In the genomic region with DNA sequence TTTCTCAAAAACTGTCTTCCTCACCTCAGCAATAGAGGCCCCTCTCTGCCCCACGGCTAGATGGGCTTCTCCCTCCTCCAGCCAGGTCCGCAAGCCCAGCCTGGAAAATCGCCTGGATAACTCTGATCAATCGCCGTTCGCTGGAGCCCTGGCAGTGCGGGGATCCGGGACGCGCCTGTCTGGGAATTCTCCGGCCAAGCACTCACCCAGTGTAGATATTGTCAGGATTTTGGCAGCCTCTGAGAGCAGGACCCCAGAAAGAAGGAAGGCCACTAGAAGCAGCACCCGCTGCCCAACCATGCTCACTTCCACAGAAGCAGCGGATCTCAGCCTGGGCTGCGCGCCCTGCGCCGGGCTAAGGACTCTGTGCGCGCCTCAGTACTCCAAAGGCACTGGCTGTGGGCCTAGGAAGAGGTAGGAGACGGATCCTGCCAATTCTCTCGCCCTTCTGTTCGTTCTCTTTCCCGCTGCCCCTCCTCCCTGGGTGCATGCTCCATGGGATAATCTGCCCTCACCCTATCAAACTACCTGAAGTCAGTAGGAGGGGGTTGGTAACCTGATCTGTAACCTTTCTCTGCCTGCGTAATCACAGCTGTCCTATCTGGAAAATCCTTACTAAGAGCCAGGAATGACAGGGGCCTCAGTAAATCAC, we compare ENCODE assay signal across 16 cellular contexts. TPM values are rescaled to one million over a fixed set of nuclear protein-coding genes. Genes with fewer than 3 reads are reported as not detected.
DNase-seq lines count a peak whose midpoint lies in the region; ATAC-seq and TF ChIP-seq lines count a peak whose summit lies in the region.
"Had no signal": no experiment of that assay in that cellular context is flagged by ENCODE, and none has a peak within 500 bp of the region (broad histone marks: within the 10 kb centered on the region; RNA-seq: fewer than 3 reads in every experiment).

Gene UGT3A1, minus strand, starts transcription at position 450 of the 652 bp plus-strand sequence. Its CDS starts 150 bp downstream, at position 300.

- H3K36me3 ChIP-seq in neuronal stem cell (replicated peaks in 1 of 2; ENCODE audit: control insufficient read depth in 2 of 2, insufficient read depth in 2 of 2, low read length in 2 of 2) = no peaks in the 10 kb centered on the region
- H3K36me3 ChIP-seq: colonic mucosa, spleen, thoracic aorta had no signal

- no peak within 1 kb of the TSS for H3K4ac ChIP-seq in neuronal stem cell (ENCODE audit: low read length)

- H3K27me3 Mint-ChIP-seq in activated T-cell treated with anti-CD3 and anti-CD28 coated beads, Interleukin-2, amount 50 U/mL, for 4 hours (ENCODE audit: low read depth) = peaks cover 14% of the 10 kb centered on the region

- H3K4me3 ChIP-seq in neuronal stem cell (ENCODE audit: low read length in 2 of 2) = peak within 1 kb of the TSS in 1 of 2 donors; percentile 75
- H3K4me3 ChIP-seq: colonic mucosa, SK-N-MC, spleen, thoracic aorta had no signal

- H3K4me1 ChIP-seq in foreskin keratinocyte = no peaks in the 10 kb centered on the region
- H3K4me1 ChIP-seq in neuronal stem cell (ENCODE audit: control insufficient read depth in 2 of 2, insufficient read depth in 1 of 2, low read depth in 1 of 2, low read length in 2 of 2) = peaks cover 0 to 9% of the 10 kb centered on the region in 2 donors
- H3K4me1 ChIP-seq: colonic mucosa, spleen had no signal

- no peak within 1 kb of the TSS for H2BK12ac ChIP-seq in neuronal stem cell (ENCODE audit: low read length)

- H3K9ac ChIP-seq in neuronal stem cell (ENCODE audit: low read depth, low read length, poor library complexity) = no peak within 1 kb of the TSS

- H4K8ac ChIP-seq in neuronal stem cell (ENCODE audit: low read depth, low read length) = peak within 1 kb of the TSS; percentile 0

- H3K4me2 ChIP-seq in neuronal stem cell (ENCODE audit: insufficient read depth, low read length, poor library complexity, severe bottlenecking) = peak within 1 kb of the TSS; percentile 59

- WGBS in neuronal stem cell (ENCODE audit: extremely low coverage in 2 of 2, insufficient read length in 2 of 2, insufficient replicate concordance in 1 of 2), 2 donors = no CpG with 5 or more reads among the region's 24 CpGs

- H3K9me3 ChIP-seq in neuronal stem cell (replicated peaks in 1 of 2; ENCODE audit: control insufficient read depth in 2 of 2, insufficient read depth in 1 of 2, low read depth in 1 of 2, low read length in 2 of 2) = no peaks in the 10 kb centered on the region
- H3K9me3 ChIP-seq: colonic mucosa, spleen, thoracic aorta had no signal

- H3K27me3 ChIP-seq in foreskin keratinocyte (peaks cover 20% of the 10 kb centered on the region), neuronal stem cell (ENCODE audit: control insufficient read depth in 3 of 3, insufficient read depth in 3 of 3, low read depth in 1 of 3, low read length in 3 of 3) (peaks cover 0 to 32% (median 0%) of the 10 kb centered on the region in 3 experiments)
- H3K27me3 ChIP-seq: colonic mucosa had no signal

- no peaks in the 10 kb centered on the region for H3K4me1 Mint-ChIP-seq in activated T-cell treated with anti-CD3 and anti-CD28 coated beads, Interleukin-2, amount 50 U/mL, for 4 hours (ENCODE audit: low read depth)
- H3K4me1 Mint-ChIP-seq: activated B cell treated with CpG ODN at 0.5 μM for 24 hours; activated naive CD8-positive, alpha-beta T cell treated with anti-CD3 and anti-CD28 coated beads, Interleukin-2, amount 50 U/mL, for 24 hours had no signal

- H3K36me3 Mint-ChIP-seq in activated T-cell treated with anti-CD3 and anti-CD28 coated beads, Interleukin-2, amount 50 U/mL, for 4 hours (ENCODE audit: insufficient read depth) = no peaks in the 10 kb centered on the region
- H3K36me3 Mint-ChIP-seq: natural killer cell treated with Interleukin-12 subunit alpha and Interleukin-12 subunit beta and Interleukin-15 and Interleukin-18, amount 100 ng/mL, for 72 hours had no signal

- TF ChIP-seq CTCF in foreskin keratinocyte (conservative IDR thresholded peaks at IDR 0.05) = no peak

- H2AFZ ChIP-seq in neuronal stem cell (ENCODE audit: low read length) = peak within 1 kb of the TSS; percentile 49

- no peak within 1 kb of the TSS for H2AK5ac ChIP-seq in neuronal stem cell (ENCODE audit: low read depth, low read length)

- no peak within 1 kb of the TSS for H3K14ac ChIP-seq in neuronal stem cell (ENCODE audit: low read length)

- no peak within 1 kb of the TSS for H3K23ac ChIP-seq in neuronal stem cell (ENCODE audit: low read depth, low read length, poor library complexity)

- no peaks in the 10 kb centered on the region for H3K79me1 ChIP-seq in neuronal stem cell (ENCODE audit: low read depth, low read length)

- no peaks in the 10 kb centered on the region for H3K9me3 Mint-ChIP-seq in activated T-cell treated with anti-CD3 and anti-CD28 coated beads, Interleukin-2, amount 50 U/mL, for 4 hours
- H3K9me3 Mint-ChIP-seq: activated B cell treated with CpG ODN at 0.5 μM for 24 hours; activated naive CD8-positive, alpha-beta T cell treated with anti-CD3 and anti-CD28 coated beads, Interleukin-2, amount 50 U/mL, for 24 hours; natural killer cell treated with Interleukin-12 subunit alpha and Interleukin-12 subunit beta and Interleukin-15 and Interleukin-18, amount 100 ng/mL, for 72 hours had no signal

- peak; percentile 36 for ATAC-seq in foreskin keratinocyte
- ATAC-seq in activated T-cell treated with anti-CD3 and anti-CD28 coated beads, Interleukin-2, amount 50 U/mL, for 4 hours = no peak
- ATAC-seq: activated naive CD8-positive, alpha-beta T cell treated with anti-CD3 and anti-CD28 coated beads, Interleukin-2, amount 50 U/mL, for 24 hours had no signal

- no peak within 1 kb of the TSS for H2BK15ac ChIP-seq in neuronal stem cell (ENCODE audit: low read length)

- no peak within 1 kb of the TSS for H3K4me3 Mint-ChIP-seq in activated T-cell treated with anti-CD3 and anti-CD28 coated beads, Interleukin-2, amount 50 U/mL, for 4 hours
- H3K4me3 Mint-ChIP-seq: activated B cell treated with CpG ODN at 0.5 μM for 24 hours; activated naive CD8-positive, alpha-beta T cell treated with anti-CD3 and anti-CD28 coated beads, Interleukin-2, amount 50 U/mL, for 24 hours; natural killer cell treated with Interleukin-12 subunit alpha and Interleukin-12 subunit beta and Interleukin-15 and Interleukin-18, amount 100 ng/mL, for 72 hours had no signal

- peak within 1 kb of the TSS; percentile 56 for H3K18ac ChIP-seq in neuronal stem cell (ENCODE audit: low read length)

- no peak within 1 kb of the TSS for H3K27ac ChIP-seq in foreskin keratinocyte
- no peak within 1 kb of the TSS for H3K27ac ChIP-seq in neuronal stem cell (replicated peaks; ENCODE audit: low read length)
- H3K27ac ChIP-seq: colonic mucosa, SK-N-MC, spleen, thoracic aorta had no signal

- POLR2A ChIA-PET in HEK293T (lab: Yijun Ruan, JAX) = no interaction called here

- H2BK5ac ChIP-seq in neuronal stem cell (ENCODE audit: low read length) = no peak within 1 kb of the TSS

- CTCF ChIA-PET in HEK293T (lab: Yijun Ruan, JAX) = no interaction called here

- no peak within 1 kb of the TSS for H4K91ac ChIP-seq in neuronal stem cell (ENCODE audit: low read depth, low read length, poor library complexity)

- H2BK120ac ChIP-seq in neuronal stem cell (ENCODE audit: low read depth, low read length) = no peak within 1 kb of the TSS

- no peak for DNase-seq in HEK293T (ENCODE audit: extremely low spot score)
- DNase-seq in NCI-H524 treated with DMSO at 0.1 percent for 48 hours (lab: John Stamatoyannopoulos, UW) = peak; percentile 100
- peak in 1 of 2 donors; percentile 15 for DNase-seq in foreskin keratinocyte
- peak; percentile 40 for DNase-seq in neuronal stem cell (ENCODE audit: low spot score)
- DNase-seq in HUDEP-2 (lab: John Stamatoyannopoulos, UW; ENCODE audit: unreplicated experiment in 76 of 76) = no peak
- no peak for DNase-seq in activated T-cell treated with anti-CD3 and anti-CD28 coated beads, Interleukin-2, amount 50 U/mL, for 4 hours
- DNase-seq in HCEC 1CT = no peak
- DNase-seq in OCI-M1 (lab: John Stamatoyannopoulos, UW) = no peak
- DNase-seq: activated B cell treated with CpG ODN at 0.5 μM for 24 hours; activated naive CD8-positive, alpha-beta T cell treated with anti-CD3 and anti-CD28 coated beads, Interleukin-2, amount 50 U/mL, for 24 hours; C1 segment of cervical spinal cord; colonic mucosa; spleen had no signal

TF ChIP-seq in HEK293T, 16 proteins besides CTCF, POLR2A, EP300 and RAD21:
- TF ChIP-seq PKNOX1 (IDR thresholded peaks at IDR 0.05) (0 out of 2 replicates have a peak, but pooled peaks have one; percentile 5), SUZ12 (IDR thresholded peaks at IDR 0.05) (no peak)
TF ChIP-seq in HEK293T: peak in this region for 1.

RNA-seq across cellular contexts. Expression of gene UGT3A1, which starts in this region (rescaled TPM):
- total RNA-seq in foreskin keratinocyte = not detected in 2 replicates
- not detected in 2 replicates for polyA plus RNA-seq in foreskin keratinocyte
- 3.3 TPM for polyA plus RNA-seq in neuronal stem cell (2013, experiment 1 of 2)
- polyA plus RNA-seq in neuronal stem cell (2013, experiment 2 of 2) = 3.6 TPM
- total RNA-seq in activated T-cell treated with anti-CD3 and anti-CD28 coated beads, Interleukin-2, amount 50 U/mL, for 4 hours = not detected
- total RNA-seq: activated B cell treated with CpG ODN at 0.5 μM for 24 hours; colonic mucosa; natural killer cell treated with Interleukin-12 subunit alpha and Interleukin-12 subunit beta and Interleukin-15 and Interleukin-18, amount 100 ng/mL, for 72 hours; spleen; thoracic aorta had no signal
- polyA plus RNA-seq: spleen had no signal

Comparison
In these comparisons a context has a peak if more than half of its experiments do, and no peak if none do; other contexts are left out.
1. Peak in ATAC-seq in foreskin keratinocyte; RNA of the gene not detected or under 1 TPM.
2. DNase-seq: peak in NCI-H524 treated with DMSO at 0.1 percent for 48 hours (single experiment) and neuronal stem cell (single experiment); none in HEK293T (single experiment), HUDEP-2 (0 of 76), activated T-cell treated with anti-CD3 and anti-CD28 coated beads, Interleukin-2, amount 50 U/mL, for 4 hours (single experiment), HCEC 1CT (single experiment) and OCI-M1 (single experiment).